ENCODE assay signal across 38 cellular contexts in genomic region chr7:44945479-44945878, GRCh38.
"Had no signal": no experiment of that assay in that cellular context is flagged by ENCODE, and none has a peak within 500 bp of the region (broad histone marks: within the 10 kb centered on the region; RNA-seq: fewer than 3 reads in every experiment).

No MANE protein-coding gene starts in this region.

- H3K36me3 ChIP-seq: adrenal gland, ascending aorta, brain microvascular endothelial cell, breast epithelium, cardiac muscle cell had no signal

- ATAC-seq: activated naive CD4-positive, alpha-beta T cell treated with anti-CD3 and anti-CD28 coated beads, Interleukin-2, amount 50 U/mL, for 72 hours; activated naive CD8-positive, alpha-beta T cell treated with anti-CD3 and anti-CD28 coated beads, Interleukin-2, amount 50 U/mL, for 24 hours; activated T-cell treated with anti-CD3 and anti-CD28 coated beads, Interleukin-2, amount 50 U/mL, for 4 hours; activated T-cell treated with anti-CD3 and anti-CD28 coated beads, Interleukin-2, amount 50 U/mL, for 72 hours; activated T-helper 17 cell treated with anti-CD3 and anti-CD28 coated beads, Interleukin-2, amount 50 U/mL, for 72 hours; body of pancreas had no signal

- H3K9me3 Mint-ChIP-seq: activated naive CD4-positive, alpha-beta T cell treated with anti-CD3 and anti-CD28 coated beads for 36 hours; activated naive CD4-positive, alpha-beta T cell treated with anti-CD3 and anti-CD28 coated beads, Interleukin-2, amount 10 ng/mL, durations not matched to agents 7 days and 5 days; activated naive CD4-positive, alpha-beta T cell treated with anti-CD3 and anti-CD28 coated beads, Interleukin-2, amount 50 U/mL, for 24 hours; activated naive CD4-positive, alpha-beta T cell treated with anti-CD3 and anti-CD28 coated beads, Interleukin-2, amount 50 U/mL, for 72 hours; activated naive CD8-positive, alpha-beta T cell treated with anti-CD3 and anti-CD28 coated beads for 36 hours; activated naive CD8-positive, alpha-beta T cell treated with anti-CD3 and anti-CD28 coated beads, Interleukin-2, amount 10 ng/mL, durations not matched to agents 7 days and 5 days; activated naive CD8-positive, alpha-beta T cell treated with anti-CD3 and anti-CD28 coated beads, Interleukin-2, amount 50 U/mL, for 24 hours; activated T-cell treated with anti-CD3 and anti-CD28 coated beads, Interleukin-2, amount 50 U/mL, for 24 hours; activated T-cell treated with anti-CD3 and anti-CD28 coated beads, Interleukin-2, amount 50 U/mL, for 4 hours; activated T-cell treated with anti-CD3 and anti-CD28 coated beads, Interleukin-2, amount 50 U/mL, for 72 hours; activated T-helper 1 cell treated with anti-CD3 and anti-CD28 coated beads, Interleukin-12 subunit alpha, Interleukin-12 subunit beta, Interleukin-2, Interleukin-4 antibody, amounts not matched to agents 30 ng/mL and 10 ng/mL and 1 ng/mL, durations not matched to agents 14 hours and 24 hours and 36 hours; activated T-helper 17 cell treated with anti-CD3 and anti-CD28 coated beads, Interleukin-2, amount 50 U/mL, for 72 hours; activated T-helper 2 cell treated with anti-CD3 and anti-CD28 coated beads, Interferon-gamma antibody, Interleukin-2, Interleukin-4, amounts not matched to agents 10 μg/mL and 5 μg/mL and 100 μg/mL, durations not matched to agents 14 hours and 24 hours and 36 hours; brain; central memory CD8-positive, alpha-beta T cell had no signal

- DNase-seq: activated effector memory CD4-positive, alpha-beta T cell treated with anti-CD3 and anti-CD28 coated beads, Interleukin-2, amount 50 U/mL, for 16 hours; activated effector memory CD4-positive, alpha-beta T cell treated with Interleukin-2 at 50 U/mL for 16 hours; activated gamma-delta T cell; activated gamma-delta T cell treated with Interleukin-2 at 50 U/mL for 16 hours; activated naive CD4-positive, alpha-beta T cell; activated naive CD4-positive, alpha-beta T cell treated with anti-CD3 and anti-CD28 coated beads for 36 hours; activated naive CD4-positive, alpha-beta T cell treated with anti-CD3 and anti-CD28 coated beads, Interleukin-2, amount 10 ng/mL, durations not matched to agents 7 days and 5 days; activated naive CD4-positive, alpha-beta T cell treated with anti-CD3 and anti-CD28 coated beads, Interleukin-2, amount 50 U/mL, for 16 hours; activated naive CD4-positive, alpha-beta T cell treated with Interleukin-2 at 50 U/mL for 16 hours; activated naive CD8-positive, alpha-beta T cell treated with anti-CD3 and anti-CD28 coated beads for 36 hours; activated naive CD8-positive, alpha-beta T cell treated with anti-CD3 and anti-CD28 coated beads, Interleukin-2, amount 10 ng/mL, durations not matched to agents 7 days and 5 days; activated naive CD8-positive, alpha-beta T cell treated with anti-CD3 and anti-CD28 coated beads, Interleukin-2, amount 50 U/mL, for 24 hours; activated T-cell treated with anti-CD3 and anti-CD28 coated beads, Interleukin-2, amount 50 U/mL, for 1 hour; activated T-cell treated with anti-CD3 and anti-CD28 coated beads, Interleukin-2, amount 50 U/mL, for 24 hours; activated T-cell treated with anti-CD3 and anti-CD28 coated beads, Interleukin-2, amount 50 U/mL, for 4 hours; activated T-cell treated with anti-CD3 and anti-CD28 coated beads, Interleukin-2, amount 50 U/mL, for 48 hours; activated T-cell treated with anti-CD3 and anti-CD28 coated beads, Interleukin-2, amount 50 U/mL, for 72 hours; adrenal gland; amniotic stem cell; amygdala; anterior cingulate cortex; aorta; body of pancreas; brain microvascular endothelial cell; caudate nucleus; central memory CD4-positive, alpha-beta T cell; cerebellar nuclear complex had no signal

- H3K4me3 ChIP-seq: adrenal gland, ascending aorta, body of pancreas, breast epithelium, cardiac muscle cell had no signal

- H3K4me1 ChIP-seq: adrenal gland, ascending aorta, body of pancreas, breast epithelium had no signal

- H3K4me3 Mint-ChIP-seq: activated naive CD4-positive, alpha-beta T cell treated with anti-CD3 and anti-CD28 coated beads for 36 hours; activated naive CD4-positive, alpha-beta T cell treated with anti-CD3 and anti-CD28 coated beads, Interleukin-2, amount 10 ng/mL, durations not matched to agents 7 days and 5 days; activated naive CD4-positive, alpha-beta T cell treated with anti-CD3 and anti-CD28 coated beads, Interleukin-2, amount 50 U/mL, for 24 hours; activated naive CD8-positive, alpha-beta T cell; activated naive CD8-positive, alpha-beta T cell treated with anti-CD3 and anti-CD28 coated beads for 36 hours; activated naive CD8-positive, alpha-beta T cell treated with anti-CD3 and anti-CD28 coated beads, Interleukin-2, amount 10 ng/mL, durations not matched to agents 7 days and 5 days; activated naive CD8-positive, alpha-beta T cell treated with anti-CD3 and anti-CD28 coated beads, Interleukin-2, amount 50 U/mL, for 24 hours; activated T-cell treated with anti-CD3 and anti-CD28 coated beads, Interleukin-2, amount 50 U/mL, for 24 hours; activated T-cell treated with anti-CD3 and anti-CD28 coated beads, Interleukin-2, amount 50 U/mL, for 4 hours; activated T-cell treated with anti-CD3 and anti-CD28 coated beads, Interleukin-2, amount 50 U/mL, for 72 hours; activated T-helper 1 cell treated with anti-CD3 and anti-CD28 coated beads, Interleukin-12 subunit alpha, Interleukin-12 subunit beta, Interleukin-2, Interleukin-4 antibody, amounts not matched to agents 30 ng/mL and 10 ng/mL and 1 ng/mL, durations not matched to agents 14 hours and 24 hours and 36 hours; activated T-helper 17 cell treated with anti-CD3 and anti-CD28 coated beads, Interleukin-2, amount 50 U/mL, for 72 hours; brain; central memory CD8-positive, alpha-beta T cell had no signal

- H3K4me1 Mint-ChIP-seq: activated naive CD4-positive, alpha-beta T cell treated with anti-CD3 and anti-CD28 coated beads, Interleukin-2, amount 10 ng/mL, durations not matched to agents 7 days and 5 days; activated naive CD4-positive, alpha-beta T cell treated with anti-CD3 and anti-CD28 coated beads, Interleukin-2, amount 50 U/mL, for 24 hours; activated naive CD8-positive, alpha-beta T cell treated with anti-CD3 and anti-CD28 coated beads for 36 hours; activated naive CD8-positive, alpha-beta T cell treated with anti-CD3 and anti-CD28 coated beads, Interleukin-2, amount 10 ng/mL, durations not matched to agents 7 days and 5 days; activated naive CD8-positive, alpha-beta T cell treated with anti-CD3 and anti-CD28 coated beads, Interleukin-2, amount 50 U/mL, for 24 hours; activated T-helper 17 cell treated with anti-CD3 and anti-CD28 coated beads, Interleukin-2, amount 50 U/mL, for 72 hours; brain; central memory CD8-positive, alpha-beta T cell had no signal

- H3K27me3 Mint-ChIP-seq: activated naive CD4-positive, alpha-beta T cell treated with anti-CD3 and anti-CD28 coated beads, Interleukin-2, amount 50 U/mL, for 24 hours; activated T-cell treated with anti-CD3 and anti-CD28 coated beads, Interleukin-2, amount 50 U/mL, for 24 hours had no signal

- H3K27ac ChIP-seq: adrenal gland, ascending aorta, body of pancreas, brain microvascular endothelial cell, breast epithelium, cardiac muscle cell had no signal

- H3K27me3 ChIP-seq: adrenal gland, ascending aorta, body of pancreas, brain microvascular endothelial cell, breast epithelium had no signal

- H3K9me3 ChIP-seq: adrenal gland, ascending aorta, body of pancreas, breast epithelium had no signal

- H3K27ac Mint-ChIP-seq: activated naive CD4-positive, alpha-beta T cell treated with anti-CD3 and anti-CD28 coated beads for 36 hours; activated naive CD4-positive, alpha-beta T cell treated with anti-CD3 and anti-CD28 coated beads, Interleukin-2, amount 10 ng/mL, durations not matched to agents 7 days and 5 days; activated naive CD4-positive, alpha-beta T cell treated with anti-CD3 and anti-CD28 coated beads, Interleukin-2, amount 50 U/mL, for 24 hours; activated naive CD4-positive, alpha-beta T cell treated with anti-CD3 and anti-CD28 coated beads, Interleukin-2, amount 50 U/mL, for 72 hours; activated naive CD8-positive, alpha-beta T cell; activated naive CD8-positive, alpha-beta T cell treated with anti-CD3 and anti-CD28 coated beads for 36 hours; activated naive CD8-positive, alpha-beta T cell treated with anti-CD3 and anti-CD28 coated beads, Interleukin-2, amount 10 ng/mL, durations not matched to agents 7 days and 5 days; activated naive CD8-positive, alpha-beta T cell treated with anti-CD3 and anti-CD28 coated beads, Interleukin-2, amount 50 U/mL, for 24 hours; activated T-cell treated with anti-CD3 and anti-CD28 coated beads, Interleukin-2, amount 50 U/mL, for 24 hours; activated T-cell treated with anti-CD3 and anti-CD28 coated beads, Interleukin-2, amount 50 U/mL, for 72 hours; activated T-helper 1 cell treated with anti-CD3 and anti-CD28 coated beads, Interleukin-12 subunit alpha, Interleukin-12 subunit beta, Interleukin-2, Interleukin-4 antibody, amounts not matched to agents 30 ng/mL and 10 ng/mL and 1 ng/mL, durations not matched to agents 14 hours and 24 hours and 36 hours; activated T-helper 17 cell treated with anti-CD3 and anti-CD28 coated beads, Interleukin-2, amount 50 U/mL, for 72 hours; activated T-helper 2 cell treated with anti-CD3 and anti-CD28 coated beads, Interferon-gamma antibody, Interleukin-2, Interleukin-4, amounts not matched to agents 10 μg/mL and 5 μg/mL and 100 μg/mL, durations not matched to agents 14 hours and 24 hours and 36 hours; brain had no signal

- H3K36me3 Mint-ChIP-seq: activated naive CD4-positive, alpha-beta T cell treated with anti-CD3 and anti-CD28 coated beads, Interleukin-2, amount 10 ng/mL, durations not matched to agents 7 days and 5 days; activated naive CD4-positive, alpha-beta T cell treated with anti-CD3 and anti-CD28 coated beads, Interleukin-2, amount 50 U/mL, for 24 hours; activated naive CD4-positive, alpha-beta T cell treated with anti-CD3 and anti-CD28 coated beads, Interleukin-2, amount 50 U/mL, for 72 hours; activated naive CD8-positive, alpha-beta T cell; activated naive CD8-positive, alpha-beta T cell treated with anti-CD3 and anti-CD28 coated beads for 36 hours; activated naive CD8-positive, alpha-beta T cell treated with anti-CD3 and anti-CD28 coated beads, Interleukin-2, amount 10 ng/mL, durations not matched to agents 7 days and 5 days; brain had no signal
